Comparison of ENCODE assay signal across 26 cellular contexts in the genomic region with DNA sequence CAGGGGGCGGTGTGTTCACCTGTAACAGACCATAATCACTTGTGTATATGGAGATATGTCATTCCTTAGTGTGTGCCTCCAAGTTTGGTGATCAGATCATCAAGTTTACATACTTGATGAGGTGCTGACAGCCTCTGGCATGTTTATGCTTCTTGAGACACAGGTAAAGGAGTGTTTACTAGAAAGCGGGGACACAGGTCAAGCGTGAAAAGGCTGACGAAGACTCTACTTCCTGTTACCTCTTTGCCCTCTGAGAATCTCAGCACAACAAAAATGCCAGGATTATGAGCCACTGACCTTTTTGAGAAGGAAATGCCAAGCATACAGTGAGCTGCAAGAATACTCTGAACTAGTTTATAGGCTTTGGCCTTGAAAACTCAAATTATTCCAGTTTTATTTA. TPM values are rescaled to one million over a fixed set of nuclear protein-coding genes. Genes with fewer than 3 reads are reported as not detected.
DNase-seq lines count a peak whose midpoint lies in the region; ATAC-seq and TF ChIP-seq lines count a peak whose summit lies in the region.
"Had no signal": no experiment of that assay in that cellular context is flagged by ENCODE, and none has a peak within 500 bp of the region (broad histone marks: within the 10 kb centered on the region; RNA-seq: fewer than 3 reads in every experiment).

No MANE protein-coding gene starts in this region.

- no peak overlapping the region for H3K4me3 Mint-ChIP-seq in stimulated activated naive B cell treated with anti-CD40 and anti-IgM and Interleukin-4, amounts not matched to agents 10 μg/mL and 1 μg/mL and 100 μg/mL, for 72 hours
- no peak overlapping the region for H3K4me3 Mint-ChIP-seq in chondrocyte (ENCODE audit: unreplicated experiment)
- H3K4me3 Mint-ChIP-seq: central memory CD8-positive, alpha-beta T cell had no signal

- H3K4me2 ChIP-seq in SK-N-SH (no peak overlapping the region), PC-9 (no peak overlapping the region)
- H3K4me2 ChIP-seq: BLaER1 treated with 17β-estradiol and CSF1 and Interleukin-3, amounts not matched to agents 10 nM and 100 nM had no signal

- H2AFZ ChIP-seq in SK-N-SH (ENCODE audit: low read depth) = no peak overlapping the region
- no peak overlapping the region for H2AFZ ChIP-seq in PC-9

- H3K36me3 ChIP-seq in SK-N-SH (replicated peaks in 1 of 2; ENCODE audit: control insufficient read depth in 1 of 2, insufficient read depth in 2 of 2, low read length in 1 of 2) (peaks cover 36 to 39% of the 10 kb centered on the region in 2 experiments), PC-9 (ENCODE audit: low read depth) (peaks cover 19% of the 10 kb centered on the region), esophagus (ENCODE audit: control insufficient read depth in 2 of 2, insufficient read depth in 2 of 2, low read length in 1 of 2) (peaks cover 6% of the 10 kb centered on the region in 2 donors)

- H3K27ac Mint-ChIP-seq in stimulated activated naive B cell treated with anti-CD40 and anti-IgM and Interleukin-4, amounts not matched to agents 10 μg/mL and 1 μg/mL and 100 μg/mL, for 72 hours = peak overlapping the region; percentile 9
- no peak overlapping the region for H3K27ac Mint-ChIP-seq in chondrocyte (ENCODE audit: unreplicated experiment)

- H3K79me2 ChIP-seq in SK-N-SH (ENCODE audit: insufficient read depth) (no peaks in the 10 kb centered on the region), PC-9 (ENCODE audit: low read depth) (no peaks in the 10 kb centered on the region)

- no peaks in the 10 kb centered on the region for H3K27me3 ChIP-seq in SK-N-SH (ENCODE audit: insufficient read depth)
- H3K27me3 ChIP-seq in PC-9 (ENCODE audit: insufficient read depth, low read depth) = no peaks in the 10 kb centered on the region
- no peaks in the 10 kb centered on the region for H3K27me3 ChIP-seq in esophagus (ENCODE audit: control insufficient read depth in 1 of 2, insufficient read depth in 2 of 2, low read length in 2 of 2)
- H3K27me3 ChIP-seq: BLaER1 treated with 17β-estradiol and CSF1 and Interleukin-3, amounts not matched to agents 10 nM and 100 nM; neutrophil; tibial nerve had no signal

- no peaks in the 10 kb centered on the region for H3K27me3 Mint-ChIP-seq in stimulated activated naive B cell treated with anti-CD40 and anti-IgM and Interleukin-4, amounts not matched to agents 10 μg/mL and 1 μg/mL and 100 μg/mL, for 72 hours
- no peaks in the 10 kb centered on the region for H3K27me3 Mint-ChIP-seq in chondrocyte (ENCODE audit: low read depth)
- H3K27me3 Mint-ChIP-seq: central memory CD8-positive, alpha-beta T cell had no signal

- H3K9ac ChIP-seq in SK-N-SH = no peak overlapping the region
- H3K9ac ChIP-seq: BLaER1 treated with 17β-estradiol and CSF1 and Interleukin-3, amounts not matched to agents 10 nM and 100 nM had no signal

- no peaks in the 10 kb centered on the region for H4K20me1 ChIP-seq in SK-N-SH (ENCODE audit: insufficient read depth)
- no peaks in the 10 kb centered on the region for H4K20me1 ChIP-seq in PC-9 (ENCODE audit: insufficient read depth)

- H3K9me3 Mint-ChIP-seq in stimulated activated naive B cell treated with anti-CD40 and anti-IgM and Interleukin-4, amounts not matched to agents 10 μg/mL and 1 μg/mL and 100 μg/mL, for 72 hours = peaks cover 1 to 4% of the 10 kb centered on the region in 2 donors
- H3K9me3 Mint-ChIP-seq in chondrocyte (ENCODE audit: low read depth) = peaks cover 5% of the 10 kb centered on the region
- H3K9me3 Mint-ChIP-seq: central memory CD8-positive, alpha-beta T cell had no signal

- peaks cover 6% of the 10 kb centered on the region for H3F3A ChIP-seq in SK-N-SH (replicated peaks; ENCODE audit: insufficient read depth)
- H3F3A ChIP-seq in PC-9 (ENCODE audit: insufficient read depth, low read depth) = peaks cover 8% of the 10 kb centered on the region; the same call in 1 of the 2 replicates

- peaks cover 36 to 40% of the 10 kb centered on the region in 2 donors for H3K4me1 Mint-ChIP-seq in stimulated activated naive B cell treated with anti-CD40 and anti-IgM and Interleukin-4, amounts not matched to agents 10 μg/mL and 1 μg/mL and 100 μg/mL, for 72 hours
- no peaks in the 10 kb centered on the region for H3K4me1 Mint-ChIP-seq in chondrocyte (ENCODE audit: low read depth)

- H3K36me3 Mint-ChIP-seq in stimulated activated naive B cell treated with anti-CD40 and anti-IgM and Interleukin-4, amounts not matched to agents 10 μg/mL and 1 μg/mL and 100 μg/mL, for 72 hours = peaks cover 29 to 43% of the 10 kb centered on the region in 2 donors
- peaks cover 23% of the 10 kb centered on the region for H3K36me3 Mint-ChIP-seq in chondrocyte (ENCODE audit: low read depth)

- TF ChIP-seq CTCF in SK-N-SH (IDR thresholded peaks at IDR 0.05) = no peak
- TF ChIP-seq CTCF in PC-9 (conservative IDR thresholded peaks at IDR 0.05) = no peak
- no peak for TF ChIP-seq CTCF in chondrocyte (IDR thresholded peaks at IDR 0.05)

- CTCF ChIA-PET in SK-N-SH (lab: Yijun Ruan, JAX) = interaction anchor here (1.0 to 1.9 kb wide), 2 partner anchors 154 to 181 kb away, joined by 3 to 6 read pairs; no protein-coding TSS in a partner anchor
- CTCF ChIA-PET in PC-9 (lab: Charles Lee) = no interaction called here

- no peak for DNase-seq in SK-N-SH
- DNase-seq in PC-9 = peak; percentile 21 to 80
- DNase-seq in stimulated activated naive B cell treated with anti-CD40 and anti-IgM and Interleukin-4, amounts not matched to agents 10 μg/mL and 1 μg/mL and 100 μg/mL, for 72 hours = peak; percentile 7
- DNase-seq in T-helper 1 cell = no peak
- no peak for DNase-seq in GM19240 (ENCODE audit: insufficient read length, low spot score)
- no peak for DNase-seq in chondrocyte (ENCODE audit: low spot score)
- DNase-seq: activated CD4-positive, alpha-beta T cell treated with anti-CD3 and anti-CD28 coated beads for 4 hours; activated CD8-positive, alpha-beta memory T cell treated with anti-CD3 and anti-CD28 coated beads, Interleukin-2, amount 50 U/mL, for 48 hours; activated gamma-delta T cell treated with Interleukin-2 at 50 U/mL for 16 hours; amygdala; effector memory CD4-positive, alpha-beta T cell; hypothalamus; KG1; midbrain; NCI-H1092 treated with DMSO at 0.1 percent for 48 hours; NCI-H2081 treated with DMSO at 0.1 percent for 48 hours; NCI-H524 treated with DMSO at 0.1 percent for 48 hours had no signal

- no peak for TF ChIP-seq RAD21 in SK-N-SH (IDR thresholded peaks at IDR 0.05; ENCODE audit: low read length)

- POLR2A ChIA-PET in SK-N-SH (lab: Yijun Ruan, JAX) = interaction anchor here (1.1 kb wide), 1 partner anchor 11 kb away, joined by 3 read pairs; no protein-coding TSS in a partner anchor
- POLR2A ChIA-PET in PC-9 (lab: Charles Lee; ENCODE audit: unreplicated experiment) = interaction anchor here (0.7 kb wide), 1 partner anchor 970 kb away, joined by 5 read pairs; no protein-coding TSS in a partner anchor

- 98% methylated on average over 4 of the region's 4 CpGs for WGBS in SK-N-SH (ENCODE audit: low lambda C conversion rate)
- WGBS in esophagus, 2 donors = 67 to 77% methylated on average over 4 of the region's 4 CpGs

- H3K9me3 ChIP-seq in SK-N-SH (no peaks in the 10 kb centered on the region), PC-9 (ENCODE audit: insufficient read depth, low read depth) (no peaks in the 10 kb centered on the region), esophagus (ENCODE audit: control insufficient read depth in 2 of 2, insufficient read depth in 1 of 2, low read depth in 1 of 2, low read length in 1 of 2) (no peaks in the 10 kb centered on the region)
- H3K9me3 ChIP-seq: BLaER1 treated with 17β-estradiol and CSF1 and Interleukin-3, amounts not matched to agents 10 nM and 100 nM; HAP-1; neutrophil; tibial nerve had no signal

- intact Hi-C loops in PC-9 (cut with micrococcal nuclease; ENCODE audit: unreplicated experiment) = no loop called here

- no peak for TF ChIP-seq EP300 in SK-N-SH (IDR thresholded peaks at IDR 0.05; ENCODE audit: borderline replicate concordance in 1 of 2, low read depth in 1 of 2, low read length in 1 of 2)

- no peak overlapping the region for H3K27ac ChIP-seq in SK-N-SH (ENCODE audit: low read depth in 2 of 2, low read length in 1 of 2)
- no peak overlapping the region for H3K27ac ChIP-seq in PC-9
- H3K27ac ChIP-seq in esophagus (ENCODE audit: low read depth in 2 of 2, low read length in 1 of 2) = peak overlapping the region; percentile 7 to 14
- H3K27ac ChIP-seq: 22Rv1; BLaER1 treated with 17β-estradiol and CSF1 and Interleukin-3, amounts not matched to agents 10 nM and 100 nM; HL-60; neutrophil had no signal

- no peaks in the 10 kb centered on the region for H3K9me2 ChIP-seq in SK-N-SH
- no peaks in the 10 kb centered on the region for H3K9me2 ChIP-seq in PC-9 (ENCODE audit: insufficient read depth)

- no peak overlapping the region for H3K4me3 ChIP-seq in SK-N-SH (ENCODE audit: low read depth in 2 of 2, low read length in 1 of 2)
- no peak overlapping the region for H3K4me3 ChIP-seq in PC-9
- H3K4me3 ChIP-seq in esophagus (ENCODE audit: low read depth in 1 of 2, low read length in 2 of 2) = no peak overlapping the region
- H3K4me3 ChIP-seq: BLaER1 treated with 17β-estradiol and CSF1 and Interleukin-3, amounts not matched to agents 10 nM and 100 nM; HAP-1; tibial nerve had no signal

- BruUV-seq in PC-9 (replicated peaks; lab: Mats Ljungman, UMichigan) = no TSS peak

- H3K4me1 ChIP-seq in SK-N-SH (ENCODE audit: control insufficient read depth in 1 of 2, insufficient read depth in 2 of 2, low read depth in 1 of 2, low read length in 1 of 2) (no peaks in the 10 kb centered on the region; a peak in 1 of 4 replicates), PC-9 (replicated peaks; ENCODE audit: insufficient read depth) (peaks cover 6% of the 10 kb centered on the region), esophagus (ENCODE audit: control insufficient read depth in 2 of 2, insufficient read depth in 2 of 2, low read length in 1 of 2) (no peaks in the 10 kb centered on the region)
- H3K4me1 ChIP-seq: HAP-1, tibial nerve had no signal

- peak; percentile 27 for ATAC-seq in SK-N-SH treated with all-trans-retinoic acid at 6 μM for 48 hours
- peak; percentile 92 to 96 for ATAC-seq in stimulated activated naive B cell treated with anti-CD40 and anti-IgM and Interleukin-4, amounts not matched to agents 10 μg/mL and 1 μg/mL and 100 μg/mL, for 72 hours (replicated peaks)

RNA-seq across cellular contexts. Expression of a gene that starts 29.6 kb away (rescaled TPM):
- polyA plus RNA-seq in SK-N-SH (2012; rRNA removed) (22.1 and 27.9 TPM in 2 replicates), esophagus (10 to 100 TPM; 11.4 to 13.8 TPM)
- polyA plus RNA-seq in SK-N-SH (2012; cell fraction: cytosol; rRNA removed) = 22.0 and 24.6 TPM in 2 replicates
- polyA plus RNA-seq in SK-N-SH (2012; cell fraction: nucleus; rRNA removed) = 24.2 and 36.7 TPM in 2 replicates
- total RNA-seq in PC-9 (2021) (21.6 and 28.7 TPM in 2 replicates), chondrocyte (19.6 to 23.1 TPM (median 22.5 TPM) in 3 replicates)

RNA-seq across cellular contexts. Expression of a gene that starts 43.1 kb away (rescaled TPM):
- polyA plus RNA-seq in SK-N-SH (2012; rRNA removed) = not detected in 2 replicates
- not detected in 2 replicates for polyA plus RNA-seq in SK-N-SH (2012; cell fraction: cytosol; rRNA removed)
- not detected in 2 replicates for polyA plus RNA-seq in SK-N-SH (2012; cell fraction: nucleus; rRNA removed)
- total RNA-seq in PC-9 (2021) = not detected in 2 replicates
- under 1 TPM in 1 of 2 donors, not detected in 1; 0.04 TPM for polyA plus RNA-seq in esophagus
- not detected in 3 replicates for total RNA-seq in chondrocyte

RNA-seq across cellular contexts. Expression of a gene that starts 45.8 kb away (rescaled TPM):
- polyA plus RNA-seq in SK-N-SH (2012; rRNA removed) (129 and 165 TPM in 2 replicates), esophagus (10 to 100 TPM; 12.8 to 32.5 TPM)
- polyA plus RNA-seq in SK-N-SH (2012; cell fraction: cytosol; rRNA removed) = 146 and 181 TPM in 2 replicates
- polyA plus RNA-seq in SK-N-SH (2012; cell fraction: nucleus; rRNA removed) = 103 and 127 TPM in 2 replicates
- total RNA-seq in PC-9 (2021) (41.4 and 44.1 TPM in 2 replicates), chondrocyte (42.2 to 44.9 TPM (median 42.6 TPM) in 3 replicates)

Comparison
In these comparisons a context has a peak if more than half of its experiments do, and no peak if none do; other contexts are left out.
1. DNase-seq: peak in PC-9 (2 of 2) and stimulated activated naive B cell treated with anti-CD40 and anti-IgM and Interleukin-4, amounts not matched to agents 10 μg/mL and 1 μg/mL and 100 μg/mL, for 72 hours (single experiment); none in SK-N-SH (single experiment), T-helper 1 cell (0 of 5), GM19240 (single experiment) and chondrocyte (single experiment).
2. H3K27ac ChIP-seq: peak in esophagus (2 of 2); none in SK-N-SH (0 of 2) and PC-9 (single experiment).